In genomic region chr7:856444-857095, GRCh38 we compare ENCODE assay signal across 23 cellular contexts. TPM values are rescaled to one million over a fixed set of nuclear protein-coding genes. Genes with fewer than 3 reads are reported as not detected.
DNase-seq lines count a peak whose midpoint lies in the region; ATAC-seq, FAIRE-seq and TF ChIP-seq lines count a peak whose summit lies in the region.
"Had no signal": no experiment of that assay in that cellular context is flagged by ENCODE, and none has a peak within 500 bp of the region (broad histone marks: within the 10 kb centered on the region; RNA-seq: fewer than 3 reads in every experiment).

No MANE protein-coding gene starts in this region.

- H3K27me3 ChIP-seq in HepG2 (ENCODE audit: control insufficient read depth in 1 of 2, insufficient read depth in 2 of 2, low read length in 2 of 2): no peaks in the 10 kb centered on the region
- H3K27me3 ChIP-seq: BE2C had no signal

- H3K4me2 ChIP-seq in HepG2 (ENCODE audit: low read depth, low read length): no peak overlapping the region

- TF ChIP-seq POLR2A in HepG2 (IDR thresholded peaks at IDR 0.05; ENCODE audit: insufficient read depth in 1 of 2, low read depth in 2 of 2, low read length in 2 of 2): no peak

- no peaks in the 10 kb centered on the region for H3K9me3 ChIP-seq in HepG2 (ENCODE audit: low read length)
- H3K9me3 ChIP-seq: BE2C had no signal

- no peak overlapping the region for H3K27ac ChIP-seq in HepG2 (ENCODE audit: extremely low read length, insufficient read depth, low read length)
- H3K27ac ChIP-seq: HL-60 had no signal

- POLR2A ChIA-PET in HepG2 (lab: Yijun Ruan, JAX): no interaction called here

- no peak for ATAC-seq in HepG2
- ATAC-seq: GM12878 had no signal

- intact Hi-C loops in HepG2 (cut with micrococcal nuclease; ENCODE audit: unreplicated experiment): no loop called here

- peaks cover 73% of the 10 kb centered on the region for H3K36me3 Mint-ChIP-seq in endothelial cell (ENCODE audit: low read depth, unreplicated experiment)
- H3K36me3 Mint-ChIP-seq in nephron progenitor cell (ENCODE audit: low read depth): peaks cover 71% of the 10 kb centered on the region
- peaks cover 31% of the 10 kb centered on the region for H3K36me3 Mint-ChIP-seq in type B pancreatic cell

- no peak overlapping the region for H3K4me3 ChIP-seq in HepG2 (replicated peaks in 1 of 3; ENCODE audit: insufficient read depth in 1 of 3, low read depth in 2 of 3, low read length in 3 of 3)
- H3K4me3 ChIP-seq: GM12878 had no signal

- no TSS peak for BruUV-seq in HepG2 (replicated peaks; lab: Mats Ljungman, UMichigan)

- in situ Hi-C loops in HepG2 (cut with HindIII; ENCODE audit: extremely low pct_ligation_motif_present, low pct_unique_long_range_greater_than_20kb): no loop called here

- TF ChIP-seq CTCF in endothelial cell (IDR thresholded peaks at IDR 0.05; ENCODE audit: unreplicated experiment) (no peak), HepG2 (CRISPR knock-in tag; IDR thresholded peaks at IDR 0.05) (no peak), nephron progenitor cell (IDR thresholded peaks at IDR 0.05) (no peak), type B pancreatic cell (conservative IDR thresholded peaks at IDR 0.05) (no peak)

- CTCF ChIA-PET in HepG2 (lab: Yijun Ruan, JAX; ENCODE audit: low intra/inter-chr PET ratio, low total read pairs): no interaction called here

- no peaks in the 10 kb centered on the region for H3K27me3 Mint-ChIP-seq in endothelial cell (ENCODE audit: unreplicated experiment)
- no peaks in the 10 kb centered on the region for H3K27me3 Mint-ChIP-seq in nephron progenitor cell (ENCODE audit: low read depth, poor library complexity)
- no peaks in the 10 kb centered on the region for H3K27me3 Mint-ChIP-seq in type B pancreatic cell
- H3K27me3 Mint-ChIP-seq: CD4-positive, CD25-positive, alpha-beta regulatory T cell; CD8-positive, alpha-beta memory T cell had no signal

- H4K20me1 ChIP-seq in HepG2 (ENCODE audit: insufficient read depth, low read length): no peaks in the 10 kb centered on the region; the same call in 1 of the 2 replicates

- H3K4me1 ChIP-seq in HepG2 (ENCODE audit: insufficient read depth, low read length): peaks cover 12% of the 10 kb centered on the region
- H3K4me1 ChIP-seq: BE2C had no signal

- H2AFZ ChIP-seq in HepG2 (ENCODE audit: low read length): no peak overlapping the region

- FAIRE-seq in HepG2 (lab: Jason Lieb, UNC): no peak
- FAIRE-seq: A204.1, GM12878, H1 had no signal

- TF ChIP-seq EP300 in HepG2 (IDR thresholded peaks at IDR 0.05; ENCODE audit: low read depth in 2 of 2, low read length in 2 of 2) (no peak), HepG2 (CRISPR knock-in tag; IDR thresholded peaks at IDR 0.05; ENCODE audit: borderline replicate concordance) (no peak)

- no peak overlapping the region for H3K9ac ChIP-seq in HepG2 (ENCODE audit: insufficient read depth, low read depth, low read length)

- DNase-seq in endothelial cell (ENCODE audit: low spot score) (no peak), HepG2 (ENCODE audit: low spot score) (no peak), nephron progenitor cell (no peak), type B pancreatic cell (ENCODE audit: extremely low spot score, unreplicated experiment) (no peak), NCI-H1092 treated with DMSO at 0.1 percent for 48 hours (lab: John Stamatoyannopoulos, UW) (no peak), epidermal melanocyte (ENCODE audit: insufficient read length, low spot score) (no peak), NCI-H524 (lab: John Stamatoyannopoulos, UW) (no peak)
- DNase-seq: ACHN; BE2C; C1 segment of cervical spinal cord; CD4-positive, CD25-positive, alpha-beta regulatory T cell; CD8-positive, alpha-beta memory T cell; COR-L47; DMS 273 treated with DMSO at 0.1 percent for 48 hours; DMS53; DND-41; EL; H9; IMR-90 had no signal

- H3K9me3 Mint-ChIP-seq in endothelial cell (ENCODE audit: unreplicated experiment) (no peaks in the 10 kb centered on the region), nephron progenitor cell (no peaks in the 10 kb centered on the region), type B pancreatic cell (no peaks in the 10 kb centered on the region)
- H3K9me3 Mint-ChIP-seq: CD4-positive, CD25-positive, alpha-beta regulatory T cell; CD8-positive, alpha-beta memory T cell; H9 had no signal

- H3K79me2 ChIP-seq in HepG2 (ENCODE audit: insufficient read depth, low read length): no peaks in the 10 kb centered on the region

- H3K4me3 Mint-ChIP-seq in endothelial cell (ENCODE audit: unreplicated experiment) (peak overlapping the region; percentile 44), nephron progenitor cell (no peak overlapping the region), type B pancreatic cell (no peak overlapping the region)
- H3K4me3 Mint-ChIP-seq: CD4-positive, CD25-positive, alpha-beta regulatory T cell; CD8-positive, alpha-beta memory T cell; H9 had no signal

- TF ChIP-seq RAD21 in HepG2 (CRISPR knock-in tag; IDR thresholded peaks at IDR 0.05): no peak

- no peaks in the 10 kb centered on the region for H3K4me1 Mint-ChIP-seq in endothelial cell (ENCODE audit: unreplicated experiment)
- no peaks in the 10 kb centered on the region for H3K4me1 Mint-ChIP-seq in nephron progenitor cell
- H3K4me1 Mint-ChIP-seq in type B pancreatic cell (ENCODE audit: unreplicated experiment): no peaks in the 10 kb centered on the region
- H3K4me1 Mint-ChIP-seq: CD4-positive, CD25-positive, alpha-beta regulatory T cell; CD8-positive, alpha-beta memory T cell; H9 had no signal

- H3K36me3 ChIP-seq in HepG2 (replicated peaks in 1 of 2; ENCODE audit: control insufficient read depth in 1 of 2, insufficient read depth in 2 of 2, low read length in 2 of 2): peaks cover 30 to 82% of the 10 kb centered on the region in 2 experiments

- 95% methylated on average over 9 of the region's 30 CpGs for WGBS in HepG2 (ENCODE audit: low lambda C conversion rate)

- H3K27ac Mint-ChIP-seq in endothelial cell (ENCODE audit: unreplicated experiment) (no peak overlapping the region), nephron progenitor cell (peak overlapping the region; percentile 31), type B pancreatic cell (peak overlapping the region; percentile 1)
- H3K27ac Mint-ChIP-seq: CD4-positive, CD25-positive, alpha-beta regulatory T cell; H9 had no signal

RNA-seq across cellular contexts. Expression of gene GET4, which starts 19.8 kb away (rescaled TPM):
- total RNA-seq in endothelial cell (ENCODE audit: unreplicated experiment) (61.3 TPM), HepG2 (2016; rRNA removed; fragmentation: Illumina TruSeq; extraction: Trizol) (28.2 and 31.6 TPM in 2 replicates), type B pancreatic cell (ENCODE audit: low replicate concordance) (46.3 and 50.0 TPM in 2 replicates)
- 7.8 and 8.0 TPM in 2 replicates for total RNA-seq in HepG2 (2016; cell fraction: cytosol; rRNA removed; fragmentation: Illumina TruSeq; extraction: Trizol; ENCODE audit: low read depth)
- total RNA-seq in HepG2 (2016; cell fraction: insoluble cytoplasmic fraction; rRNA removed; fragmentation: Illumina TruSeq; extraction: Trizol): 27.8 and 31.5 TPM in 2 replicates
- total RNA-seq in HepG2 (2016; cell fraction: membrane; rRNA removed; fragmentation: Illumina TruSeq; extraction: Trizol): 18.9 and 22.1 TPM in 2 replicates
- 26.6 and 28.2 TPM in 2 replicates for total RNA-seq in HepG2 (2016; cell fraction: nucleus; rRNA removed; fragmentation: Illumina TruSeq; extraction: Trizol)
- 35.2 and 44.4 TPM in 2 replicates for polyA plus RNA-seq in HepG2 (2011; rRNA removed)
- 32.6 and 49.3 TPM in 2 replicates for polyA plus RNA-seq in HepG2 (2011; cell fraction: cytosol; rRNA removed)
- 186 and 201 TPM in 2 replicates for polyA plus RNA-seq in HepG2 (2011; cell fraction: nucleus; rRNA removed)
- 33.0 and 39.4 TPM in 2 replicates for polyA plus RNA-seq in HepG2 (2012)
- 13.8 and 16.4 TPM in 2 replicates for polyA plus RNA-seq in HepG2 (2016; cell fraction: cytosol; fragmentation: Illumina TruSeq; extraction: Trizol; ENCODE audit: low read depth)
- 49.1 and 51.2 TPM in 2 replicates for polyA plus RNA-seq in HepG2 (2016; cell fraction: insoluble cytoplasmic fraction; fragmentation: Illumina TruSeq; extraction: Trizol; ENCODE audit: low read depth)
- 21.9 and 26.3 TPM in 2 replicates for polyA plus RNA-seq in HepG2 (2016; cell fraction: membrane; fragmentation: Illumina TruSeq; extraction: Trizol; ENCODE audit: low read depth)
- polyA plus RNA-seq in HepG2 (2016; cell fraction: nucleus; fragmentation: Illumina TruSeq; extraction: Trizol; ENCODE audit: insufficient read depth, low read depth): 111 and 112 TPM in 2 replicates
- 16.3 and 17.4 TPM in 2 replicates for polyA minus RNA-seq in HepG2 (2011; rRNA and poly(A)+ RNA removed; ENCODE audit: low replicate concordance)
- polyA minus RNA-seq in HepG2 (2011; cell fraction: cytosol; rRNA and poly(A)+ RNA removed): 9.7 and 12.6 TPM in 2 replicates
- polyA minus RNA-seq in HepG2 (2011; cell fraction: nucleus; rRNA and poly(A)+ RNA removed): 19.2 and 26.4 TPM in 2 replicates

RNA-seq across cellular contexts. Expression of gene SUN1, which starts 24.3 kb away (rescaled TPM):
- 150 TPM for total RNA-seq in endothelial cell (ENCODE audit: unreplicated experiment)
- 23.2 and 47.0 TPM in 2 replicates for total RNA-seq in HepG2 (2016; rRNA removed; fragmentation: Illumina TruSeq; extraction: Trizol)
- 20.5 and 20.8 TPM in 2 replicates for total RNA-seq in HepG2 (2016; cell fraction: cytosol; rRNA removed; fragmentation: Illumina TruSeq; extraction: Trizol; ENCODE audit: low read depth)
- total RNA-seq in HepG2 (2016; cell fraction: insoluble cytoplasmic fraction; rRNA removed; fragmentation: Illumina TruSeq; extraction: Trizol): 23.7 and 48.5 TPM in 2 replicates
- total RNA-seq in HepG2 (2016; cell fraction: membrane; rRNA removed; fragmentation: Illumina TruSeq; extraction: Trizol): 17.9 and 19.0 TPM in 2 replicates
- 73.3 and 80.7 TPM in 2 replicates for total RNA-seq in HepG2 (2016; cell fraction: nucleus; rRNA removed; fragmentation: Illumina TruSeq; extraction: Trizol)
- 126 and 140 TPM in 2 replicates for polyA plus RNA-seq in HepG2 (2011; rRNA removed)
- polyA plus RNA-seq in HepG2 (2011; cell fraction: cytosol; rRNA removed): 172 and 209 TPM in 2 replicates
- polyA plus RNA-seq in HepG2 (2011; cell fraction: nucleus; rRNA removed): 652 and 741 TPM in 2 replicates
- 71.5 and 75.9 TPM in 2 replicates for polyA plus RNA-seq in HepG2 (2012)
- polyA plus RNA-seq in HepG2 (2016; cell fraction: cytosol; fragmentation: Illumina TruSeq; extraction: Trizol; ENCODE audit: low read depth): 8.3 and 11.8 TPM in 2 replicates
- 18.4 and 20.2 TPM in 2 replicates for polyA plus RNA-seq in HepG2 (2016; cell fraction: insoluble cytoplasmic fraction; fragmentation: Illumina TruSeq; extraction: Trizol; ENCODE audit: low read depth)
- 7.5 and 9.3 TPM in 2 replicates for polyA plus RNA-seq in HepG2 (2016; cell fraction: membrane; fragmentation: Illumina TruSeq; extraction: Trizol; ENCODE audit: low read depth)
- 160 and 177 TPM in 2 replicates for polyA plus RNA-seq in HepG2 (2016; cell fraction: nucleus; fragmentation: Illumina TruSeq; extraction: Trizol; ENCODE audit: insufficient read depth, low read depth)
- polyA minus RNA-seq in HepG2 (2011; rRNA and poly(A)+ RNA removed; ENCODE audit: low replicate concordance): 212 and 267 TPM in 2 replicates
- 55.5 and 58.0 TPM in 2 replicates for polyA minus RNA-seq in HepG2 (2011; cell fraction: cytosol; rRNA and poly(A)+ RNA removed)
- 208 and 210 TPM in 2 replicates for polyA minus RNA-seq in HepG2 (2011; cell fraction: nucleus; rRNA and poly(A)+ RNA removed)
- 121 and 146 TPM in 2 replicates for total RNA-seq in type B pancreatic cell (ENCODE audit: low replicate concordance)
